In the genomic region with DNA sequence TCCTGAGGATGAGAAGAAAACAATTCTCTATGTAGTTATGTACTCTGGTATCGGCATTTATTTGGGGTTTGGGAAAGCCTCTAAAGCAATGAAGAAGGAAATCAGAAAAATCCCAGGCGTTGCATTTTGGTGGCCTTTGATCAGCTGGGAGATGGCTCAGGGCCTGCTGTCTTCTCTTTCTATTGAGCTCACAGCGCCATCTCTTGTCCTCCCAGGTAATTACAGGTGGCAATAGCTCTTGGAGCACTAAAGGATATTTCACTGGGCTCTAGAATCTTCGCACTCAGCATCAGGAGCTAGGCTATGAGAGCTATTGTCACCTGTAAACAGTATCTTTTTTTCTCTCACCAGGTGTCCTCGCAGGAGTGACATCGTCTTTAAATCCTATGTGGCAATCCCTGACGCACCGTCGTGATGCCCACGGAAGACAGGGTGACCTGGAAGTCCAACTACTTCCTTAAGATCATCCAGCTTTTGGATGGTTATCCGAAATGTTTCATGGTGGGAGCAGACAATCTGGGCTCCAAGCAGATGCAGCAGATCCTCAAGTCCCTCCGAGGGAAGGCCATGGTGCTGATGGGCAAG, we compare ENCODE assay signal across 8 cellular contexts.
DNase-seq lines count a peak whose midpoint lies in the region; ATAC-seq and TF ChIP-seq lines count a peak whose summit lies in the region.

No MANE protein-coding gene starts in this region.

- no peaks in the 10 kb centered on the region for H3K9me3 ChIP-seq in OCI-LY3 (ENCODE audit: insufficient read depth, low read length)
- no peaks in the 10 kb centered on the region for H3K9me3 ChIP-seq in body of pancreas

- H3K4me2 ChIP-seq in OCI-LY3 (ENCODE audit: low read length), result no peak overlapping the region

- no peaks in the 10 kb centered on the region for H4K20me1 ChIP-seq in OCI-LY3 (ENCODE audit: insufficient read depth, low read length)

- DNase-seq in DMS79 (lab: John Stamatoyannopoulos, UW), result peak; percentile 10
- DNase-seq in HUDEP-2 (lab: John Stamatoyannopoulos, UW; ENCODE audit: unreplicated experiment in 76 of 76), result peak in 50 of 76 experiments; percentile 0 to 80 (median 34)
- DNase-seq in body of pancreas, result peak; percentile 62 to 78 (median 72)
- DNase-seq in iPS-NIHi7 (ENCODE audit: extremely low spot score), result peak; percentile 83
- DNase-seq in stimulated activated CD4-positive, alpha-beta T cell treated with anti-CD3 and anti-CD28 coated beads, Interleukin-1b, Interleukin-23, amount 100 ng/mL, for 48 hours, result peak; percentile 48
- DNase-seq in HuH-7.5 (ENCODE audit: low spot score), result no peak

- H3K4me1 ChIP-seq in OCI-LY3 (ENCODE audit: low read length) (0 out of 2 replicates have a peak, but pooled peaks cover 4% of the 10 kb centered on the region), body of pancreas (no peaks in the 10 kb centered on the region)

- H3K9ac ChIP-seq in OCI-LY3 (ENCODE audit: low read length), result no peak overlapping the region

- no peaks in the 10 kb centered on the region for H3K36me3 ChIP-seq in OCI-LY3 (replicated peaks; ENCODE audit: low read depth, low read length)
- no peaks in the 10 kb centered on the region for H3K36me3 ChIP-seq in body of pancreas (replicated peaks in 1 of 2; ENCODE audit: insufficient read depth in 1 of 2, low read depth in 2 of 2)

- H3K27ac ChIP-seq in OCI-LY3 (ENCODE audit: low read length) (no peak overlapping the region), body of pancreas (no peak overlapping the region)

- no peak for TF ChIP-seq POLR2A in body of pancreas (IDR thresholded peaks at IDR 0.05)

- H3K27me3 ChIP-seq in OCI-LY3 (ENCODE audit: low read depth, low read length), result peaks cover 13% of the 10 kb centered on the region; the same call in 1 of the 2 replicates
- no peaks in the 10 kb centered on the region for H3K27me3 ChIP-seq in body of pancreas

- H3K4me3 ChIP-seq in OCI-LY3 (ENCODE audit: low read length), result no peak overlapping the region
- no peak overlapping the region for H3K4me3 ChIP-seq in body of pancreas

- intact Hi-C loops in body of pancreas (cut with DNase I), result loop anchor here (5.0 kb wide), 1 partner anchor 361 kb away; no protein-coding TSS in a partner anchor

- 22 to 32% methylated on average over 11 to 12 of the region's 12 CpGs for WGBS in body of pancreas, 2 donors

- no peak overlapping the region for H2AFZ ChIP-seq in OCI-LY3 (ENCODE audit: low read depth, low read length)

- peak; percentile 100 for TF ChIP-seq CTCF in OCI-LY3 (IDR thresholded peaks at IDR 0.05; ENCODE audit: low read depth, low read length)
- TF ChIP-seq CTCF in body of pancreas (IDR thresholded peaks at IDR 0.05), result peak in 6 of 7 experiments; percentile 55 to 78 (median 64)

- no peaks in the 10 kb centered on the region for H3K79me2 ChIP-seq in OCI-LY3 (ENCODE audit: low read length)

- ATAC-seq in GM21423 (IDR thresholded peaks at IDR 0.05; ENCODE audit: unreplicated experiment) (peak; percentile 79), body of pancreas (peak; percentile 67)
